8 cellular contexts compared by ENCODE assay signal in genomic region chr15:82045892-82046667, GRCh38. TPM values are rescaled to one million over a fixed set of nuclear protein-coding genes. Genes with fewer than 3 reads are reported as not detected.
DNase-seq lines count a peak whose midpoint lies in the region; ATAC-seq and TF ChIP-seq lines count a peak whose summit lies in the region.

Gene MEX3B, minus strand, starts transcription at chr15:82046018. Its CDS starts 313 bp downstream, at chr15:82045705.

- H4K20me1 ChIP-seq in IMR-90 (ENCODE audit: insufficient read depth, low read length) (peaks cover 28% of the 10 kb centered on the region), OCI-LY7 (ENCODE audit: insufficient read depth, low read length) (no peaks in the 10 kb centered on the region)

- peaks cover 1 to 24% of the 10 kb centered on the region in 2 experiments; a peak in 3 of 4 replicates for H3K79me1 ChIP-seq in IMR-90 (ENCODE audit: low read depth in 1 of 2, low read length in 2 of 2)

- H2AK9ac ChIP-seq in IMR-90 (replicated peaks; ENCODE audit: low read depth, low read length, poor library complexity) = peak within 1 kb of the TSS; percentile 93

- H3K9me1 ChIP-seq in IMR-90 (ENCODE audit: insufficient read depth, low read length) = peaks cover under 1% of the 10 kb centered on the region; the same call in 1 of the 2 replicates

- TF ChIP-seq CTCF in IMR-90 (conservative IDR thresholded peaks at IDR 0.05; ENCODE audit: low read depth, low read length) (no peak), OCI-LY7 (conservative IDR thresholded peaks at IDR 0.05; ENCODE audit: low read length) (no peak), epithelial cell of esophagus (IDR thresholded peaks at IDR 0.05; ENCODE audit: insufficient read depth, low read depth, low read length, missing control alignments) (no peak)

- H3K27ac ChIP-seq in IMR-90 (ENCODE audit: insufficient read depth, low read length) = peak within 1 kb of the TSS; percentile 90
- H3K27ac ChIP-seq in OCI-LY7 (ENCODE audit: low read depth, low read length, poor library complexity, severe bottlenecking) = peak within 1 kb of the TSS; percentile 85

- H3K14ac ChIP-seq in IMR-90 (replicated peaks; ENCODE audit: low read depth, low read length) = peak within 1 kb of the TSS; percentile 93

- H3K4me1 ChIP-seq in IMR-90 (ENCODE audit: control insufficient read depth, insufficient read depth, low read length) = peaks cover 4% of the 10 kb centered on the region; the same call in 1 of the 2 replicates
- peaks cover 8% of the 10 kb centered on the region for H3K4me1 ChIP-seq in OCI-LY7 (ENCODE audit: insufficient read depth, low read length, poor library complexity, severe bottlenecking)
- peaks cover 24% of the 10 kb centered on the region for H3K4me1 ChIP-seq in mononuclear cell (ENCODE audit: insufficient read depth, low read length)

- DNase-seq in Caki2 (ENCODE audit: low read depth) = peak; percentile 96
- DNase-seq in IMR-90 = peak; percentile 99
- DNase-seq in OCI-LY7 (ENCODE audit: low spot score) = peak; percentile 97
- DNase-seq in activated T-cell treated with anti-CD3 and anti-CD28 coated beads for 4 hours = peak; percentile 82
- peak; percentile 98 for DNase-seq in epithelial cell of esophagus (ENCODE audit: low read depth)
- peak; percentile 50 to 65 for DNase-seq in stimulated activated CD8-positive, alpha-beta memory T cell treated with anti-CD3 and anti-CD28 coated beads, Interleukin-2, amount 100 ng/mL, for 1 hour (ENCODE audit: low read depth in 2 of 2)

- in situ Hi-C loops in Caki2 (cut with HindIII; ENCODE audit: low pct_unique_long_range_greater_than_20kb, low sequenced_read_pairs) = loop anchor here (10.0 kb wide), 1 partner anchor 109 kb away; no protein-coding TSS in a partner anchor
- in situ Hi-C loops in IMR-90 (cut with MboI; ENCODE audit: low sequenced_read_pairs) = loop anchor here (10.0 kb wide), 2 partner anchors 151 to 571 kb away; no protein-coding TSS in a partner anchor

- intact Hi-C loops in IMR-90 (cut with micrococcal nuclease) (loop anchor here (1.0 to 10.0 kb wide), 7 partner anchors 56 to 635 kb away; no protein-coding TSS in a partner anchor), OCI-LY7 (cut with micrococcal nuclease; ENCODE audit: unreplicated experiment) (loop anchor here (2.0 to 10.0 kb wide), 8 partner anchors 109 to 1161 kb away; partner anchors contain the start of genes HDGFL3 and TLNRD1)

- peak within 1 kb of the TSS; percentile 25; the same call in 1 of the 2 replicates for H2BK20ac ChIP-seq in IMR-90 (ENCODE audit: low read depth, low read length)

- H3K79me2 ChIP-seq in OCI-LY7 (ENCODE audit: insufficient read depth, low read depth, low read length) = no peaks in the 10 kb centered on the region

- dilution Hi-C loops in IMR-90 (cut with HindIII; ENCODE audit: low sequenced_read_pairs, unreplicated experiment) = no loop called here

- H3K9me3 ChIP-seq in IMR-90 (ENCODE audit: control insufficient read depth, insufficient read depth, low read length) = no peaks in the 10 kb centered on the region
- no peaks in the 10 kb centered on the region for H3K9me3 ChIP-seq in OCI-LY7 (ENCODE audit: low read length)
- no peaks in the 10 kb centered on the region for H3K9me3 ChIP-seq in mononuclear cell (ENCODE audit: low read depth, low read length)

- WGBS in IMR-90 (ENCODE audit: extremely low coverage in 2 of 2, insufficient read length in 1 of 2), 2 experiments = 1% methylated on average over 13 of the region's 68 CpGs; no CpG with 5 or more reads in 1 of the 2 experiments

- H3K4ac ChIP-seq in IMR-90 (ENCODE audit: low read depth, low read length) = peak within 1 kb of the TSS; percentile 90

- peak within 1 kb of the TSS; percentile 83 for H3K18ac ChIP-seq in IMR-90 (ENCODE audit: low read depth, low read length)

- H2BK5ac ChIP-seq in IMR-90 (ENCODE audit: low read depth, low read length, poor library complexity, severe bottlenecking) = peak within 1 kb of the TSS; percentile 86

- peak within 1 kb of the TSS; percentile 92 for H3K9ac ChIP-seq in IMR-90 (ENCODE audit: low read depth, low read length)

- H4K5ac ChIP-seq in IMR-90 (ENCODE audit: low read depth, low read length) = peak within 1 kb of the TSS; percentile 41

- TF ChIP-seq POLR2A in IMR-90 (IDR thresholded peaks at IDR 0.05; ENCODE audit: low read depth, low read length) = peak; percentile 79

- TF ChIP-seq RAD21 in IMR-90 (IDR thresholded peaks at IDR 0.05; ENCODE audit: low read length) = no peak

- peak within 1 kb of the TSS; percentile 91 for H3K56ac ChIP-seq in IMR-90 (ENCODE audit: extremely low read depth, insufficient read depth, low read length)

- H3K4me2 ChIP-seq in IMR-90 (ENCODE audit: low read depth, low read length) = peak within 1 kb of the TSS; percentile 73
- peak within 1 kb of the TSS; percentile 99 for H3K4me2 ChIP-seq in OCI-LY7 (ENCODE audit: low read length)

- peak within 1 kb of the TSS; percentile 86 for H3K23ac ChIP-seq in IMR-90 (ENCODE audit: low read depth, low read length)

- CTCF ChIA-PET in IMR-90 (lab: Yijun Ruan, JAX) (interaction anchor here (0.9 kb wide), 1 partner anchor 33 kb away, joined by 3 read pairs; no protein-coding TSS in a partner anchor), OCI-LY7 (lab: Charles Lee; ENCODE audit: unreplicated experiment) (interaction anchor here (0.7 kb wide), 1 partner anchor 561 kb away, joined by 3 read pairs; no protein-coding TSS in a partner anchor)

- ATAC-seq in GM21576 (IDR thresholded peaks at IDR 0.05; ENCODE audit: unreplicated experiment) (peak; percentile 66), IMR-90 (ENCODE audit: low read depth) (peak; percentile 70)

- H2AFZ ChIP-seq in IMR-90 (replicated peaks; ENCODE audit: low read length, poor library complexity) (peak within 1 kb of the TSS; percentile 97), OCI-LY7 (ENCODE audit: low read length) (peak within 1 kb of the TSS; percentile 92)

- peak within 1 kb of the TSS; percentile 42; the same call in 1 of the 3 replicates for H2BK15ac ChIP-seq in IMR-90 (ENCODE audit: low read depth, low read length)

- H3K27me3 ChIP-seq in IMR-90 (ENCODE audit: control insufficient read depth, insufficient read depth, low read length) (no peaks in the 10 kb centered on the region), mononuclear cell (ENCODE audit: insufficient read depth, low read length) (peaks cover 16% of the 10 kb centered on the region)

- H4K91ac ChIP-seq in IMR-90 (ENCODE audit: insufficient read depth, low read depth, low read length) = peak within 1 kb of the TSS; percentile 88

- no TSS peak for BruUV-seq in IMR-90 (replicated peaks; lab: Mats Ljungman, UMichigan)
- no TSS peak for BruUV-seq in OCI-LY7 (replicated peaks; lab: Mats Ljungman, UMichigan)

- no peaks in the 10 kb centered on the region for H3K9me2 ChIP-seq in OCI-LY7 (ENCODE audit: insufficient read depth, low read length)

- H2BK120ac ChIP-seq in IMR-90 (ENCODE audit: low read depth, low read length) = peak within 1 kb of the TSS; percentile 86

- peak within 1 kb of the TSS; percentile 58 to 59; a peak in 3 of 4 replicates for H4K8ac ChIP-seq in IMR-90 (ENCODE audit: low read depth in 2 of 2, low read length in 2 of 2)

- POLR2A ChIA-PET in IMR-90 (lab: Charles Lee; ENCODE audit: unreplicated experiment) = interaction anchor here (0.6 to 0.7 kb wide), 4 partner anchors 14 to 275 kb away, joined by 3 to 8 read pairs (median 6); no protein-coding TSS in a partner anchor
- POLR2A ChIA-PET in OCI-LY7 (lab: Charles Lee) = interaction anchor here (0.5 to 1.1 kb wide), 9 partner anchors 11 to 513 kb away, joined by 3 to 16 read pairs (median 4); no protein-coding TSS in a partner anchor

- H3K4me3 ChIP-seq in IMR-90 (ENCODE audit: insufficient read depth, low read depth, low read length) (peak within 1 kb of the TSS; percentile 92), OCI-LY7 (ENCODE audit: low read depth, low read length, poor library complexity, severe bottlenecking) (peak within 1 kb of the TSS; percentile 95), epithelial cell of esophagus (ENCODE audit: low read length) (peak within 1 kb of the TSS; percentile 58), mononuclear cell (ENCODE audit: low read length) (peak within 1 kb of the TSS; percentile 68)

- peak within 1 kb of the TSS; percentile 85 for H2AK5ac ChIP-seq in IMR-90 (ENCODE audit: low read depth, low read length)

- H3K36me3 ChIP-seq in IMR-90 (ENCODE audit: control insufficient read depth, insufficient read depth, low read length) (peaks cover 14% of the 10 kb centered on the region; the same call in 1 of the 2 replicates), OCI-LY7 (ENCODE audit: insufficient read depth, low read length) (no peaks in the 10 kb centered on the region)

TF ChIP-seq in IMR-90, 13 proteins besides CTCF, POLR2A, EP300 and RAD21:
- TF ChIP-seq BHLHE40 (IDR thresholded peaks at IDR 0.05; ENCODE audit: low read depth, low read length) = no peak
- TF ChIP-seq RCOR1 (IDR thresholded peaks at IDR 0.05; ENCODE audit: insufficient replicate concordance, low read length) = no peak
- no peak for TF ChIP-seq CEBPB (IDR thresholded peaks at IDR 0.05; ENCODE audit: low read depth, low read length)
- no peak for TF ChIP-seq NFE2L2 (IDR thresholded peaks at IDR 0.05; ENCODE audit: low read depth, low read length)
- TF ChIP-seq MAZ (IDR thresholded peaks at IDR 0.05; ENCODE audit: borderline replicate concordance, low read depth, low read length) = peak; percentile 99
- TF ChIP-seq FOS (IDR thresholded peaks at IDR 0.05; ENCODE audit: low read depth, low read length) = no peak; the same call in 1 of the 2 replicates
- TF ChIP-seq MXI1 (IDR thresholded peaks at IDR 0.05; ENCODE audit: borderline replicate concordance, low read depth, low read length) = peak; percentile 7; the same call in 1 of the 2 replicates

RNA-seq across cellular contexts. Expression of gene MEX3B, which starts in this region (rescaled TPM):
- 5.5 and 7.4 TPM in 2 replicates for total RNA-seq in Caki2 (2014; rRNA removed; shearing (Covaris generic); ENCODE audit: low replicate concordance)
- total RNA-seq in IMR-90 (2012; rRNA removed) (3.6 and 6.7 TPM in 2 replicates), OCI-LY7 (2022) (5.8 and 7.3 TPM in 2 replicates), mononuclear cell (1.3 TPM)
- 12.9 and 16.2 TPM in 2 replicates for polyA plus RNA-seq in IMR-90 (2012; rRNA removed)
- polyA plus RNA-seq in IMR-90 (2012; cell fraction: cytosol; rRNA removed) = 7.5 and 19.5 TPM in 2 replicates
- polyA plus RNA-seq in IMR-90 (2012; cell fraction: nucleus; rRNA removed; ENCODE audit: low replicate concordance) = 25.1 and 51.6 TPM in 2 replicates
- 5.6 and 8.7 TPM in 2 replicates for total RNA-seq in OCI-LY7 (2014; rRNA removed; shearing (Covaris generic))

Comparison
In these comparisons a context has a peak if more than half of its experiments do, and no peak if none do; other contexts are left out.
1. Peak in every context shown above with its lines: DNase-seq, ATAC-seq, H3K4me3 ChIP-seq and H3K27ac ChIP-seq.